Comparison of ENCODE assay signal across 20 cellular contexts in the genomic region with DNA sequence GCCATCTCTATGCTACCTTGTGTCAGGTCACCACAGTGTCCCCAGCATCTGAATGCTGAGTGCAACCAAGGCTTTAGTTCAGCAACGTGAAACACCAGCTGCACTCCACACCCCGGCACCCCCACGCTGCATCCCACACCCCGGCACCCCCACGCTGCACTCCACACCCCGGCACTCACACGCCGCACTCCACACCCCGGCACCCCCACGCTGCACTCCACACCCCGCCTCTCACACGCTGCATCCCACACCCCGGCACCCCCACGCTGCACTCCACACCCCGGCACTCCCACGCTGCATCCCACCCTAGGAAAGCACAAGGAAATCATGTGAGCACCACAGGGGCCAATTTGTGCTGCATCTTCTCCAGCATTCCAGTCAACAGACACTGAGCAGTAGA.
DNase-seq lines count a peak whose midpoint lies in the region; FAIRE-seq and TF ChIP-seq lines count a peak whose summit lies in the region.
"Had no signal": no experiment of that assay in that cellular context is flagged by ENCODE, and none has a peak within 500 bp of the region (broad histone marks: within the 10 kb centered on the region; RNA-seq: fewer than 3 reads in every experiment).

No MANE protein-coding gene starts in this region.

- TF ChIP-seq CTCF in ovary (IDR thresholded peaks at IDR 0.05), result no peak

- H3K27me3 ChIP-seq in ovary, result no peaks in the 10 kb centered on the region
- H3K27me3 ChIP-seq in mesendoderm (ENCODE audit: insufficient read depth, low read length, poor library complexity), result no peaks in the 10 kb centered on the region
- H3K27me3 ChIP-seq: BLaER1 treated with 17β-estradiol and CSF1 and Interleukin-3, amounts not matched to agents 10 nM and 100 nM had no signal

- H4K5ac ChIP-seq in mesendoderm (ENCODE audit: low read length), result no peak overlapping the region

- no peak overlapping the region for H4K8ac ChIP-seq in mesendoderm (ENCODE audit: low read depth, low read length)

- H3K4me2 ChIP-seq in mesendoderm (ENCODE audit: low read length), result no peak overlapping the region
- H3K4me2 ChIP-seq: A549; BLaER1 treated with 17β-estradiol and CSF1 and Interleukin-3, amounts not matched to agents 10 nM and 100 nM had no signal

- no peak overlapping the region for H3K23ac ChIP-seq in mesendoderm (ENCODE audit: low read length)

- intact Hi-C loops in ovary (cut with DNase I), result no loop called here

- no peak for TF ChIP-seq EP300 in ovary (IDR thresholded peaks at IDR 0.05)

- whole genome bisulfite sequencing in ovary, 3 donors, result 5 to 15% (median 14%) methylated on average over 11 to 16 of the region's 16 CpGs
- WGBS in mesendoderm (ENCODE audit: extremely low coverage, insufficient coverage, low lambda C conversion rate), result no CpG with 5 or more reads among the region's 16 CpGs

- H3K4me1 ChIP-seq in ovary (ENCODE audit: insufficient read depth) (no peaks in the 10 kb centered on the region), mesendoderm (ENCODE audit: control insufficient read depth, low read depth, low read length) (no peaks in the 10 kb centered on the region)
- H3K4me1 ChIP-seq: A549; BLaER1 treated with 17β-estradiol and CSF1 and Interleukin-3, amounts not matched to agents 10 nM and 100 nM; Caco-2 had no signal

- no peak overlapping the region for H2AK5ac ChIP-seq in mesendoderm (ENCODE audit: low read length)

- H3K36me3 ChIP-seq in ovary (no peaks in the 10 kb centered on the region), mesendoderm (ENCODE audit: control insufficient read depth, insufficient read depth, low read length) (no peaks in the 10 kb centered on the region)
- H3K36me3 ChIP-seq: BLaER1 treated with 17β-estradiol and CSF1 and Interleukin-3, amounts not matched to agents 10 nM and 100 nM had no signal

- TF ChIP-seq POLR2A in ovary (IDR thresholded peaks at IDR 0.05), result no peak

- H3K4me3 ChIP-seq in ovary, result no peak overlapping the region
- no peak overlapping the region for H3K4me3 ChIP-seq in mesendoderm (ENCODE audit: low read length)
- H3K4me3 ChIP-seq: A549; BLaER1 treated with 17β-estradiol and CSF1 and Interleukin-3, amounts not matched to agents 10 nM and 100 nM had no signal

- H2BK15ac ChIP-seq in mesendoderm (replicated peaks; ENCODE audit: low read depth), result no peak overlapping the region

- H2BK120ac ChIP-seq in mesendoderm (ENCODE audit: low read depth, low read length), result no peak overlapping the region

- peak; percentile 13 for FAIRE-seq in HTR-8/SVneo (lab: Jason Lieb, UNC)
- FAIRE-seq: A549, D721Med, G401.6, GM12891, GM19239 had no signal

- H2BK5ac ChIP-seq in mesendoderm (ENCODE audit: low read length), result no peak overlapping the region

- peaks cover 0 to 8% of the 10 kb centered on the region in 2 donors for H3K9me3 ChIP-seq in ovary
- H3K9me3 ChIP-seq: A549, Caco-2 had no signal

- no peak for DNase-seq in HTR-8/SVneo (ENCODE audit: insufficient read length, low spot score)
- DNase-seq in left kidney (ENCODE audit: low read depth, low spot score), result peak; percentile 5
- DNase-seq in ovary, result peak in 4 of 5 donors; percentile 42 to 67 (median 46)
- DNase-seq in MV-4-11 (lab: John Stamatoyannopoulos, UW), result no peak
- DNase-seq in mesendoderm, result no peak
- no peak for DNase-seq in activated CD4-positive, CD25-positive, alpha-beta regulatory T cell (lab: John Stamatoyannopoulos, UW)
- DNase-seq: AML-193; Caco-2; Calu3; CD4-positive, alpha-beta T cell; DMS79 treated with DMSO at 0.1 percent for 48 hours; GF-D8 had no signal

- H3K4ac ChIP-seq in mesendoderm (ENCODE audit: low read depth, low read length), result no peak overlapping the region

- no peaks in the 10 kb centered on the region for H3K79me1 ChIP-seq in mesendoderm (ENCODE audit: low read length)

- no peak overlapping the region for H3K18ac ChIP-seq in mesendoderm (ENCODE audit: low read length)

- no peaks in the 10 kb centered on the region for H3K79me2 ChIP-seq in mesendoderm (ENCODE audit: control insufficient read depth, insufficient read depth, low read length)

- no peak overlapping the region for H3K9ac ChIP-seq in mesendoderm (ENCODE audit: low read length)
- H3K9ac ChIP-seq: BLaER1 treated with 17β-estradiol and CSF1 and Interleukin-3, amounts not matched to agents 10 nM and 100 nM had no signal

- H3K27ac ChIP-seq in ovary, result no peak overlapping the region
- H3K27ac ChIP-seq in mesendoderm (ENCODE audit: low read depth, low read length), result no peak overlapping the region
- H3K27ac ChIP-seq: 22Rv1; A549; BLaER1 treated with 17β-estradiol and CSF1 and Interleukin-3, amounts not matched to agents 10 nM and 100 nM; C4-2B had no signal

- H3K56ac ChIP-seq in mesendoderm (ENCODE audit: low read length), result no peak overlapping the region

Comparison
In these comparisons a context has a peak if more than half of its experiments do, and no peak if none do; other contexts are left out.
1. DNase-seq: peak in left kidney (single experiment) and ovary (4 of 5); none in HTR-8/SVneo (single experiment), MV-4-11 (single experiment), mesendoderm (single experiment) and activated CD4-positive, CD25-positive, alpha-beta regulatory T cell (0 of 4).